In the genomic region with DNA sequence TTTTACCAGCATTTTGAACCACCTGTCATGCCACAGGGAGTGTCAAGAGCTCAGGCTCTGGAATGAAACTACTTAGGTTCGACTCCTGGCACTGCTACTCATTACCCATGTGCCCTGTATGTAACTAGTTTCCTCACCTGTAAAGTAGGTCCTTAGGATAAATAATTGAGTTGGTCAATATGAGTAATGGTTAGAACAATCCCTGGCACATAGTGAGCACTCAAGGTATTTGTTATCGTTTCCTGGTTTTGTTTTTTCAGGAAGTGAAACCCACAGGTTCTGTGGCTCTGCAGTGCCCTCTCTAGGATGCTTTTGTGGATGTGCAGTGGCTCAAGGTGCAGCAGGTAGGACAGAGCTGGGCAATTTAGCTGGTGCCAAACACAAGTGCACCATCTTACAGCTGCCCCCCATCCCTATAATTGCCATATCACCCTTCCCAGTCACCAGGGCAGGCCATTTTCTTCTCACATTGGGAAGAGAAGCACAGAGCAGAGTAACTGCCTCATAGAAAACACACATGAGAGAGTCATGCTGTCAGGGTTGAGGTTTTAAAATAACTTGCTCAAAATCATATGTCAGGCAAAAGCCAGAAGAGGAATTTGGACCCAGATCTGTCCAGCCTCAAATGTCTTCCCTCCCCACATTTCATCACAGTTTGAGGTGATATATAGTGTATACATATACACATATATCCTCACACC, we compare ENCODE assay signal across 9 cellular contexts.
DNase-seq lines count a peak whose midpoint lies in the region; ATAC-seq and TF ChIP-seq lines count a peak whose summit lies in the region.
"Had no signal": no experiment of that assay in that cellular context is flagged by ENCODE, and none has a peak within 500 bp of the region (broad histone marks: within the 10 kb centered on the region; RNA-seq: fewer than 3 reads in every experiment).

No MANE protein-coding gene starts in this region.

- H3K4me3 ChIP-seq in GM06990 (replicated peaks; ENCODE audit: low read depth, low read length): no peak overlapping the region
- H3K4me3 ChIP-seq in tibial nerve: no peak overlapping the region
- H3K4me3 ChIP-seq in lower leg skin (ENCODE audit: low read depth, poor library complexity, severe bottlenecking): no peak overlapping the region
- H3K4me3 ChIP-seq: SK-N-MC had no signal

- 66 to 69% methylated on average over 2 of the region's 2 CpGs for WGBS in tibial nerve, 2 donors
- WGBS in lower leg skin, 2 donors: 49 to 63% methylated on average over 2 of the region's 2 CpGs

- DNase-seq in GM06990 (ENCODE audit: extremely low read depth, insufficient read length): peak; percentile 48
- peak; percentile 68 for DNase-seq in RPMI8226
- DNase-seq in iPS DF 19.7 (ENCODE audit: low read depth, low spot score): peak; percentile 23
- no peak for DNase-seq in NCI-H187 (lab: John Stamatoyannopoulos, UW)
- no peak for DNase-seq in tibial nerve (ENCODE audit: low spot score in 2 of 2)
- no peak for DNase-seq in lower leg skin (ENCODE audit: low spot score in 2 of 2)

- peak; percentile 93 for ATAC-seq in GM19351 (IDR thresholded peaks at IDR 0.05; ENCODE audit: unreplicated experiment)
- peak; percentile 76 for ATAC-seq in HG03280 (IDR thresholded peaks at IDR 0.05; ENCODE audit: unreplicated experiment)

- peaks cover 2% of the 10 kb centered on the region; the same call in 1 of the 2 replicates for H3K27me3 ChIP-seq in GM06990 (replicated peaks; ENCODE audit: control insufficient read depth, insufficient read depth, low read length)
- H3K27me3 ChIP-seq in tibial nerve: no peaks in the 10 kb centered on the region

- no peaks in the 10 kb centered on the region for H3K9me3 ChIP-seq in tibial nerve

- peak; percentile 65 for TF ChIP-seq CTCF in GM06990 (IDR thresholded peaks at IDR 0.05; ENCODE audit: insufficient read depth, low read length, poor library complexity, severe bottlenecking)
- peak in 2 of 5 experiments; percentile 13 to 29 for TF ChIP-seq CTCF in tibial nerve (IDR thresholded peaks at IDR 0.05)
- TF ChIP-seq CTCF in lower leg skin (IDR thresholded peaks at IDR 0.05): no peak

- peaks cover 0 to 7% (median 0%) of the 10 kb centered on the region in 4 donors for H3K4me1 ChIP-seq in tibial nerve

- H3K36me3 ChIP-seq in GM06990 (ENCODE audit: control insufficient read depth, insufficient read depth, low read length) (no peaks in the 10 kb centered on the region), tibial nerve (no peaks in the 10 kb centered on the region)

- intact Hi-C loops in lower leg skin (cut with DNase I; ENCODE audit: low total_unique reads): no loop called here

- no peak overlapping the region for H3K27ac ChIP-seq in tibial nerve
- H3K27ac ChIP-seq: SK-N-MC had no signal

- TF ChIP-seq EP300 in tibial nerve (IDR thresholded peaks at IDR 0.05): no peak

- TF ChIP-seq POLR2A in tibial nerve (IDR thresholded peaks at IDR 0.05) (no peak), lower leg skin (IDR thresholded peaks at IDR 0.05) (no peak)

Comparison
In these comparisons a context has a peak if more than half of its experiments do, and no peak if none do; other contexts are left out.
1. DNase-seq: peak in GM06990 (single experiment), RPMI8226 (single experiment) and iPS DF 19.7 (single experiment); none in NCI-H187 (0 of 2), tibial nerve (0 of 2) and lower leg skin (0 of 2).